Comparison of ENCODE assay signal across 29 cellular contexts in the genomic region with DNA sequence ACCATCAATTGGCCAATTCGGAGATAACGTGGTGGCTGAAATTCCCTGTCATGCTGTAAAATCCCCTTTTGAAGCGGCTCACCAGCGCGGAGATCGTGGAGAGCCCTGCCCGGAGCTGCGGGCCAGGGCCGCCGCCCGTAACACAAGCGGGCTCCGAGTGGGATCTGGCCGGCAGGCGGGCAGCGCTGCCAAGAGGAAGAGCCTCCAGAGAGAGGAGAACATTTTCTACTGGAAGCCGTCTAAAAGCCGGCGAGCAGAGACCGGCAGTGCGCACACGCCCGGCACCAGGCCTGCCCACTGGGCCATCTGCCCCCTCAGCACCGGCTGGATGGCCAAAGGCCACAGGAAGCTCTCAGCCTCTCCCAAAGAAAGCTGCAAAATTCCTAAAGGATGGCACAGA. TPM values are rescaled to one million over a fixed set of nuclear protein-coding genes. Genes with fewer than 3 reads are reported as not detected.
DNase-seq lines count a peak whose midpoint lies in the region; ATAC-seq lines count a peak whose summit lies in the region.
"Had no signal": no experiment of that assay in that cellular context is flagged by ENCODE, and none has a peak within 500 bp of the region (broad histone marks: within the 10 kb centered on the region; RNA-seq: fewer than 3 reads in every experiment).

No MANE protein-coding gene starts in this region.

- DNase-seq in cerebellum (ENCODE audit: low spot score) (peak; percentile 79), medulla oblongata (ENCODE audit: extremely low spot score) (peak; percentile 64), RPMI8226 (no peak), T-cell (no peak)
- DNase-seq in stimulated activated naive CD4-positive, alpha-beta T cell treated with Interleukin-2 at 50 U/mL for 16 hours (lab: John Stamatoyannopoulos, UW) = no peak
- DNase-seq: activated CD4-positive, alpha-beta T cell treated with anti-CD3 and anti-CD28 coated beads for 1 hour; activated CD8-positive, alpha-beta memory T cell treated with anti-CD3 and anti-CD28 coated beads for 24 hours; activated naive CD4-positive, alpha-beta T cell; activated T-cell treated with anti-CD3 and anti-CD28 coated beads, Interleukin-2, amount 50 U/mL, for 24 hours; CD8-positive, alpha-beta memory T cell; DMS53; effector CD4-positive, alpha-beta T cell; erythroblast; Karpas-422; naive B cell; NCI-H1092; NCI-H2029; NCI-H226; NCI-H774; sigmoid colon; tibial artery had no signal

- H3K4me1 Mint-ChIP-seq in T-cell = peaks cover 31 to 69% (median 43%) of the 10 kb centered on the region in 3 donors
- H3K4me1 Mint-ChIP-seq: naive B cell had no signal

- H3K27ac ChIP-seq in HUES48 (ENCODE audit: low read depth, low read length) (no peak overlapping the region), skeletal muscle tissue (ENCODE audit: low read depth, low read length) (peak overlapping the region; percentile 57)
- H3K27ac ChIP-seq: ascending aorta, gastroesophageal sphincter, sigmoid colon, tibial artery had no signal

- CTCF ChIA-PET in T-cell (lab: Charles Lee) = interaction anchor here in 1 of 2 donors (0.6 kb wide), 1 partner anchor 22 kb away, joined by 3 read pairs; no protein-coding TSS in a partner anchor

- peaks cover 78% of the 10 kb centered on the region for H3K36me3 ChIP-seq in HUES48 (ENCODE audit: control insufficient read depth, insufficient read depth, low read length)
- H3K36me3 ChIP-seq in skeletal muscle tissue (ENCODE audit: control insufficient read depth in 3 of 3, insufficient read depth in 3 of 3, low read length in 3 of 3) = peaks cover 3 to 11% (median 4%) of the 10 kb centered on the region in 3 donors

- no peak overlapping the region for H3K4me3 ChIP-seq in HUES48 (ENCODE audit: low read depth, low read length)
- peak overlapping the region; percentile 54 to 58 (median 56) for H3K4me3 ChIP-seq in skeletal muscle tissue (ENCODE audit: low read length in 3 of 3)
- H3K4me3 ChIP-seq: ascending aorta, gastroesophageal sphincter, GM12878, sigmoid colon, tibial artery had no signal

- peaks cover 45% of the 10 kb centered on the region for H3K36me3 Mint-ChIP-seq in T-cell

- H3K9me3 ChIP-seq in HUES48 (ENCODE audit: control insufficient read depth, insufficient read depth, low read length) (no peaks in the 10 kb centered on the region), skeletal muscle tissue (ENCODE audit: control insufficient read depth in 3 of 3, low read length in 3 of 3) (no peaks in the 10 kb centered on the region)
- H3K9me3 ChIP-seq: ascending aorta, gastroesophageal sphincter, sigmoid colon, tibial artery had no signal

- no peaks in the 10 kb centered on the region for H3K27me3 ChIP-seq in HUES48 (ENCODE audit: control insufficient read depth, insufficient read depth, low read length)
- no peaks in the 10 kb centered on the region for H3K27me3 ChIP-seq in skeletal muscle tissue (ENCODE audit: control insufficient read depth in 3 of 3, insufficient read depth in 3 of 3, low read length in 3 of 3)
- H3K27me3 ChIP-seq: ascending aorta, gastroesophageal sphincter, sigmoid colon, tibial artery had no signal

- no peak overlapping the region for H3K27ac Mint-ChIP-seq in T-cell
- H3K27ac Mint-ChIP-seq: activated T-cell treated with anti-CD3 and anti-CD28 coated beads, Interleukin-2, amount 50 U/mL, for 24 hours; naive B cell; stimulated activated effector memory CD8-positive, alpha-beta T cell treated with anti-CD3 and anti-CD28 coated beads, Interleukin-12 subunit alpha, Interleukin-12 subunit beta, amount 100 ng/mL, for 72 hours had no signal

- H3K9me3 Mint-ChIP-seq in T-cell = no peaks in the 10 kb centered on the region
- H3K9me3 Mint-ChIP-seq: activated T-cell treated with anti-CD3 and anti-CD28 coated beads, Interleukin-2, amount 50 U/mL, for 24 hours; CD8-positive, alpha-beta memory T cell; memory B cell; naive B cell; stimulated activated effector memory CD8-positive, alpha-beta T cell treated with anti-CD3 and anti-CD28 coated beads, Interleukin-12 subunit alpha, Interleukin-12 subunit beta, amount 100 ng/mL, for 72 hours had no signal

- H3K4me1 ChIP-seq in HUES48 (ENCODE audit: control insufficient read depth, insufficient read depth, low read length) = peaks cover 10% of the 10 kb centered on the region
- H3K4me1 ChIP-seq in skeletal muscle tissue (ENCODE audit: control insufficient read depth in 3 of 3, insufficient read depth in 3 of 3, low read length in 3 of 3) = peaks cover 67 to 82% (median 69%) of the 10 kb centered on the region in 3 donors

- no peak for ATAC-seq in GM21786 (IDR thresholded peaks at IDR 0.05; ENCODE audit: unreplicated experiment)
- ATAC-seq in T-cell (replicated peaks in 1 of 4) = no peak
- ATAC-seq: gastroesophageal sphincter; GM12878; stimulated activated effector memory CD8-positive, alpha-beta T cell treated with anti-CD3 and anti-CD28 coated beads, Interleukin-12 subunit alpha, Interleukin-12 subunit beta, amount 100 ng/mL, for 72 hours had no signal

- H3K27me3 Mint-ChIP-seq in T-cell = no peaks in the 10 kb centered on the region
- H3K27me3 Mint-ChIP-seq: activated T-cell treated with anti-CD3 and anti-CD28 coated beads, Interleukin-2, amount 50 U/mL, for 24 hours; CD8-positive, alpha-beta memory T cell; memory B cell; naive B cell had no signal

- POLR2A ChIA-PET in T-cell (lab: Charles Lee) = no interaction called here

- H3K4me3 Mint-ChIP-seq in T-cell = no peak overlapping the region
- H3K4me3 Mint-ChIP-seq: activated T-cell treated with anti-CD3 and anti-CD28 coated beads, Interleukin-2, amount 50 U/mL, for 24 hours; memory B cell; naive B cell; stimulated activated effector memory CD8-positive, alpha-beta T cell treated with anti-CD3 and anti-CD28 coated beads, Interleukin-12 subunit alpha, Interleukin-12 subunit beta, amount 100 ng/mL, for 72 hours had no signal

- peak overlapping the region; percentile 8; the same call in 1 of the 2 replicates for H3K9ac ChIP-seq in HUES48 (ENCODE audit: low read depth, low read length)
- H3K9ac ChIP-seq in skeletal muscle tissue (ENCODE audit: low read depth in 1 of 3, low read length in 3 of 3) = peak overlapping the region; percentile 61 to 81 (median 70)

RNA-seq across cellular contexts. Expression of a gene that starts 15.5 kb away (rescaled TPM):
- total RNA-seq in cerebellum = 36.4 TPM
- total RNA-seq in skeletal muscle tissue = 27.1 TPM
- 10 to 100 TPM; 51.5 to 84.5 (median 69.2) TPM for total RNA-seq in T-cell

Comparison
In these comparisons a context has a peak if more than half of its experiments do, and no peak if none do; other contexts are left out.
1. DNase-seq: peak in cerebellum (single experiment) and medulla oblongata (single experiment); none in RPMI8226 (single experiment), stimulated activated naive CD4-positive, alpha-beta T cell treated with Interleukin-2 at 50 U/mL for 16 hours (single experiment) and T-cell (0 of 34).